ENCODE assay signal across 12 cellular contexts in the genomic region with DNA sequence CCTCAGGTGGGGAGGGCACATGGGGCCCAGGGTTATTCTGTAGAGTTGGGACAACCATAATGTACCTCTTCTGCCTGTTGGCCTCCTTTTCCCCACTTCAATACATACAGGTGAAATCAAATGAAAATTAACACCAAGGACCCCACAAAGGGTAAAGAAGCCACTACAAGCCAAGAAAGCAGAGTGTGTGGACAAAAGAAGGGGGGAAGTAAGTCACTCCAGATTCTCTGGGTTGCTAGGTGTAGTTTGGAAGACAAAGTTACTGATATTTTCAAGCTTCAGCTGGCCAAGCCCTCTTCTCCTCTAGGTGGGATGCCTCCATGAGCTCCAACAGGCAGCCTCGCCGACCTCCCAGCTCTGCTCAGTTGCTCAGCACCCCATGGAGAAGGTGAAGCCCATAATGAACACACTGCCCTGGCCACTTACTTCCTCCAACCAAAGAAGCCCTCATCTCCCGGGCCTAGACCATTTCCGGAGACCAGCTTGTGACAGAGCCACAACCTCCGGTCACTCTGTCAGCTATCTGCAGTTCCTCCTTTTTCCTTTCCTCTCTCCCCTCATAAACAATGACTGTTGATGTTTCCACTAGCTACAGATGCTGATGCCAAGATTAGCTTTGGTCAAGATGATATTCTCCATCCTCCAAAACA.
DNase-seq lines count a peak whose midpoint lies in the region; ATAC-seq and TF ChIP-seq lines count a peak whose summit lies in the region.
"Had no signal": no experiment of that assay in that cellular context is flagged by ENCODE, and none has a peak within 500 bp of the region (broad histone marks: within the 10 kb centered on the region; RNA-seq: fewer than 3 reads in every experiment).

No MANE protein-coding gene starts in this region.

- H3K36me3 ChIP-seq in adipocyte (ENCODE audit: control insufficient read depth, insufficient read depth, low read length, severe bottlenecking): no peaks in the 10 kb centered on the region
- H3K36me3 ChIP-seq in heart left ventricle: no peaks in the 10 kb centered on the region
- no peaks in the 10 kb centered on the region for H3K36me3 ChIP-seq in rectal smooth muscle tissue (ENCODE audit: control insufficient read depth, insufficient read depth, low read length)
- H3K36me3 ChIP-seq in SJCRH30: no peaks in the 10 kb centered on the region

- ATAC-seq in heart left ventricle (peak; percentile 62 to 91 (median 82)), GM19397 (IDR thresholded peaks at IDR 0.05; ENCODE audit: unreplicated experiment) (no peak)
- ATAC-seq: CD8-positive, alpha-beta T cell had no signal

- no peak for TF ChIP-seq POLR2A in heart left ventricle (IDR thresholded peaks at IDR 0.05)

- 48 to 66% (median 58%) methylated on average over 5 of the region's 5 CpGs for WGBS in heart left ventricle, 4 donors

- TF ChIP-seq CTCF in heart left ventricle (IDR thresholded peaks at IDR 0.05): no peak

- H3K27me3 ChIP-seq in adipocyte (replicated peaks; ENCODE audit: control insufficient read depth, insufficient read depth, low read length): no peaks in the 10 kb centered on the region
- H3K27me3 ChIP-seq in heart left ventricle: no peaks in the 10 kb centered on the region
- no peaks in the 10 kb centered on the region for H3K27me3 ChIP-seq in rectal smooth muscle tissue (ENCODE audit: control insufficient read depth, insufficient read depth, low read length)
- no peaks in the 10 kb centered on the region for H3K27me3 ChIP-seq in SJCRH30

- H3K27ac ChIP-seq in heart left ventricle: peak overlapping the region; percentile 3 to 92 (median 66)
- peak overlapping the region; percentile 49 for H3K27ac ChIP-seq in rectal smooth muscle tissue (ENCODE audit: low read depth, low read length)
- no peak overlapping the region for H3K27ac ChIP-seq in SJCRH30

- H3K9ac ChIP-seq in adipocyte (ENCODE audit: low read length) (peak overlapping the region; percentile 50), rectal smooth muscle tissue (ENCODE audit: low read length) (no peak overlapping the region)

- H3K4me3 ChIP-seq in adipocyte (ENCODE audit: low read length) (no peak overlapping the region), heart left ventricle (no peak overlapping the region), rectal smooth muscle tissue (ENCODE audit: low read length) (no peak overlapping the region), SJCRH30 (no peak overlapping the region)

- H3K4me1 ChIP-seq in adipocyte (ENCODE audit: control insufficient read depth, insufficient read depth, low read length) (peaks cover 44% of the 10 kb centered on the region), heart left ventricle (peaks cover 0 to 68% (median 10%) of the 10 kb centered on the region in 12 donors), rectal smooth muscle tissue (ENCODE audit: control insufficient read depth, insufficient read depth, low read length) (no peaks in the 10 kb centered on the region), SJCRH30 (peaks cover 23% of the 10 kb centered on the region)

- peak; percentile 90 for DNase-seq in GF-D8 (lab: John Stamatoyannopoulos, UW)
- no peak for DNase-seq in adipocyte (ENCODE audit: low read depth)
- DNase-seq in heart left ventricle: peak; percentile 52 to 70 (median 67)
- DNase-seq in HCEC 1CT: no peak
- DNase-seq in LoVo (ENCODE audit: low spot score): no peak
- DNase-seq in SJCRH30: no peak
- DNase-seq: activated CD4-positive, CD25-positive, alpha-beta regulatory T cell; CD8-positive, alpha-beta T cell; IMR-90; NK-92 treated with Interleukin-12 subunit alpha and Interleukin-12 subunit beta, amount 100 ng/mL, for 24 hours had no signal

- intact Hi-C loops in heart left ventricle (cut with DNase I): no loop called here

- no peaks in the 10 kb centered on the region for H3K9me3 ChIP-seq in adipocyte (ENCODE audit: control insufficient read depth, low read length)
- H3K9me3 ChIP-seq in heart left ventricle: no peaks in the 10 kb centered on the region
- H3K9me3 ChIP-seq in SJCRH30 (replicated peaks): no peaks in the 10 kb centered on the region

Comparison
In these comparisons a context has a peak if more than half of its experiments do, and no peak if none do; other contexts are left out.
1. DNase-seq: peak in GF-D8 (single experiment) and heart left ventricle (5 of 5); none in adipocyte (single experiment), HCEC 1CT (single experiment), LoVo (single experiment) and SJCRH30 (0 of 2).